1 cellular context compared by ENCODE assay signal in the genomic region with DNA sequence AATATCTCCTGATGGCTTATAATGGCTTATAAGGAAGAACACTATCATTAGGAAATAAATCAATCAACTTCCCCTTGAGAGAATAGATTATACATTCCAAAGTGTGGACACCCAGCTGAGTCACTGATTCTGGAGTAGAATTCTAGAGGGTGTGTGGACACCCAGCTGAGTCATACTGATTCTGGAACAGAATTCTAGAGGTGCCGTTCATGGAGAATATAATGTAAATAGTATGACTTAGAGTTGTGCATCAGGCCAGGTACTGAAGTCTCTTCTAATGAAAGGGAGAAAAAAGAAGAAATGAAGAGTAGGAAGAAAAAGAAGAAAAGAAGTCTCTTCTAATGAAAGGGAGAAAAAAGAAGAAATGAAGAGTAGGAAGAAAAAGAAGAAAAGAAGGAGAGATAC.
TF ChIP-seq lines count a peak whose summit lies in the region.

No MANE protein-coding gene starts in this region.

TF ChIP-seq in K562, 482 proteins besides CTCF, POLR2A, EP300 and RAD21 (continued from another document and continues in another):
- TF ChIP-seq, protein P1, sequence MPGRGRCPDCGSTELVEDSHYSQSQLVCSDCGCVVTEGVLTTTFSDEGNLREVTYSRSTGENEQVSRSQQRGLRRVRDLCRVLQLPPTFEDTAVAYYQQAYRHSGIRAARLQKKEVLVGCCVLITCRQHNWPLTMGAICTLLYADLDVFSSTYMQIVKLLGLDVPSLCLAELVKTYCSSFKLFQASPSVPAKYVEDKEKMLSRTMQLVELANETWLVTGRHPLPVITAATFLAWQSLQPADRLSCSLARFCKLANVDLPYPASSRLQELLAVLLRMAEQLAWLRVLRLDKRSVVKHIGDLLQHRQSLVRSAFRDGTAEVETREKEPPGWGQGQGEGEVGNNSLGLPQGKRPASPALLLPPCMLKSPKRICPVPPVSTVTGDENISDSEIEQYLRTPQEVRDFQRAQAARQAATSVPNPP (IDR thresholded peaks at IDR 0.05; ENCODE audit: borderline replicate concordance, insufficient read depth, insufficient read length): no peak
- TF ChIP-seq HNRNPUL1 (IDR thresholded peaks at IDR 0.05; ENCODE audit: low read length) (no peak), MEIS2 (IDR thresholded peaks at IDR 0.05; ENCODE audit: partially characterized antibody) (peak; percentile 96), ZEB2 (IDR thresholded peaks at IDR 0.05) (peak; percentile 85), CHD4 (IDR thresholded peaks at IDR 0.05; ENCODE audit: insufficient read depth, insufficient replicate concordance, low read depth, low read length, poor library complexity, severe bottlenecking) (no peak), FOXA1 (IDR thresholded peaks at IDR 0.05; ENCODE audit: borderline replicate concordance) (no peak), PHF20 (IDR thresholded peaks at IDR 0.05; ENCODE audit: partially characterized antibody) (no peak), CC2D1A (IDR thresholded peaks at IDR 0.05) (no peak), ATF7 (IDR thresholded peaks at IDR 0.05) (peak; percentile 53; the same call in 1 of the 2 replicates), ZNF644 (tag; IDR thresholded peaks at IDR 0.05; ENCODE audit: low read depth) (no peak), C11orf30 (IDR thresholded peaks at IDR 0.05; ENCODE audit: low read depth) (peak; percentile 77), CHCHD3 (CRISPR knock-in tag; IDR thresholded peaks at IDR 0.05) (no peak), ZNF316 (IDR thresholded peaks at IDR 0.05) (peak; percentile 86), OTX1 (CRISPR knock-in tag; IDR thresholded peaks at IDR 0.05) (no peak), SRSF1 (IDR thresholded peaks at IDR 0.05; ENCODE audit: low read depth, low read length) (no peak), SRSF9 (IDR thresholded peaks at IDR 0.05; ENCODE audit: borderline replicate concordance, low read depth, low read length) (no peak), RBFOX2 (IDR thresholded peaks at IDR 0.05; ENCODE audit: low read depth, low read length) (no peak), KDM5B (IDR thresholded peaks at IDR 0.05; ENCODE audit: insufficient replicate concordance, low read depth, low read length) (no peak), CBX3 (IDR thresholded peaks at IDR 0.05; ENCODE audit: borderline replicate concordance in 1 of 2, low read length in 2 of 2) (peak in 1 of 2 experiments; percentile 24; a peak in 1 of 3 replicates), ZNF134 (CRISPR knock-in tag; conservative IDR thresholded peaks at IDR 0.05) (no peak), NBN (IDR thresholded peaks at IDR 0.05; ENCODE audit: low read depth) (peak; percentile 70; the same call in 1 of the 2 replicates), ZNF354B (CRISPR knock-in tag; IDR thresholded peaks at IDR 0.05) (no peak), ZNF507 (tag; conservative IDR thresholded peaks at IDR 0.05) (no peak), LEF1 (IDR thresholded peaks at IDR 0.05) (peak; percentile 52; the same call in 1 of the 2 replicates), POLR3A (IDR thresholded peaks at IDR 0.05; ENCODE audit: borderline replicate concordance, extremely low read depth, insufficient read depth, insufficient read length) (no peak), FOXJ3 (CRISPR knock-in tag; IDR thresholded peaks at IDR 0.05) (no peak), SMAD4 (CRISPR knock-in tag; conservative IDR thresholded peaks at IDR 0.05) (no peak), ZNF668 (CRISPR knock-in tag; IDR thresholded peaks at IDR 0.05) (no peak), PHB (CRISPR knock-in tag; IDR thresholded peaks at IDR 0.05) (no peak), STAT5A (IDR thresholded peaks at IDR 0.05; ENCODE audit: borderline replicate concordance, low read length) (peak; percentile 44; the same call in 1 of the 2 replicates), RBM17 (IDR thresholded peaks at IDR 0.05; ENCODE audit: borderline replicate concordance, low read depth, low read length) (no peak)
- TF ChIP-seq, protein P2, sequence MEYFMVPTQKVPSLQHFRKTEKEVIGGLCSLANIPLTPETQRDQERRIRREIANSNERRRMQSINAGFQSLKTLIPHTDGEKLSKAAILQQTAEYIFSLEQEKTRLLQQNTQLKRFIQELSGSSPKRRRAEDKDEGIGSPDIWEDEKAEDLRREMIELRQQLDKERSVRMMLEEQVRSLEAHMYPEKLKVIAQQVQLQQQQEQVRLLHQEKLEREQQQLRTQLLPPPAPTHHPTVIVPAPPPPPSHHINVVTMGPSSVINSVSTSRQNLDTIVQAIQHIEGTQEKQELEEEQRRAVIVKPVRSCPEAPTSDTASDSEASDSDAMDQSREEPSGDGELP (CRISPR knock-in tag; IDR thresholded peaks at IDR 0.05; ENCODE audit: borderline replicate concordance): no peak; the same call in 1 of the 2 replicates
- TF ChIP-seq, protein P3, sequence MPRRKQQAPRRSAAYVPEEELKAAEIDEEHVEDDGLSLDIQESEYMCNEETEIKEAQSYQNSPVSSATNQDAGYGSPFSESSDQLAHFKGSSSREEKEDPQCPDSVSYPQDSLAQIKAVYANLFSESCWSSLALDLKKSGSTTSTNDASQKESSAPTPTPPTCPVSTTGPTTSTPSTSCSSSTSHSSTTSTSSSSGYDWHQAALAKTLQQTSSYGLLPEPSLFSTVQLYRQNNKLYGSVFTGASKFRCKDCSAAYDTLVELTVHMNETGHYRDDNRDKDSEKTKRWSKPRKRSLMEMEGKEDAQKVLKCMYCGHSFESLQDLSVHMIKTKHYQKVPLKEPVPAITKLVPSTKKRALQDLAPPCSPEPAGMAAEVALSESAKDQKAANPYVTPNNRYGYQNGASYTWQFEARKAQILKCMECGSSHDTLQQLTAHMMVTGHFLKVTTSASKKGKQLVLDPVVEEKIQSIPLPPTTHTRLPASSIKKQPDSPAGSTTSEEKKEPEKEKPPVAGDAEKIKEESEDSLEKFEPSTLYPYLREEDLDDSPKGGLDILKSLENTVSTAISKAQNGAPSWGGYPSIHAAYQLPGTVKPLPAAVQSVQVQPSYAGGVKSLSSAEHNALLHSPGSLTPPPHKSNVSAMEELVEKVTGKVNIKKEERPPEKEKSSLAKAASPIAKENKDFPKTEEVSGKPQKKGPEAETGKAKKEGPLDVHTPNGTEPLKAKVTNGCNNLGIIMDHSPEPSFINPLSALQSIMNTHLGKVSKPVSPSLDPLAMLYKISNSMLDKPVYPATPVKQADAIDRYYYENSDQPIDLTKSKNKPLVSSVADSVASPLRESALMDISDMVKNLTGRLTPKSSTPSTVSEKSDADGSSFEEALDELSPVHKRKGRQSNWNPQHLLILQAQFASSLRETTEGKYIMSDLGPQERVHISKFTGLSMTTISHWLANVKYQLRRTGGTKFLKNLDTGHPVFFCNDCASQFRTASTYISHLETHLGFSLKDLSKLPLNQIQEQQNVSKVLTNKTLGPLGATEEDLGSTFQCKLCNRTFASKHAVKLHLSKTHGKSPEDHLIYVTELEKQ (CRISPR knock-in tag; IDR thresholded peaks at IDR 0.05): no peak
- TF ChIP-seq, protein P4, sequence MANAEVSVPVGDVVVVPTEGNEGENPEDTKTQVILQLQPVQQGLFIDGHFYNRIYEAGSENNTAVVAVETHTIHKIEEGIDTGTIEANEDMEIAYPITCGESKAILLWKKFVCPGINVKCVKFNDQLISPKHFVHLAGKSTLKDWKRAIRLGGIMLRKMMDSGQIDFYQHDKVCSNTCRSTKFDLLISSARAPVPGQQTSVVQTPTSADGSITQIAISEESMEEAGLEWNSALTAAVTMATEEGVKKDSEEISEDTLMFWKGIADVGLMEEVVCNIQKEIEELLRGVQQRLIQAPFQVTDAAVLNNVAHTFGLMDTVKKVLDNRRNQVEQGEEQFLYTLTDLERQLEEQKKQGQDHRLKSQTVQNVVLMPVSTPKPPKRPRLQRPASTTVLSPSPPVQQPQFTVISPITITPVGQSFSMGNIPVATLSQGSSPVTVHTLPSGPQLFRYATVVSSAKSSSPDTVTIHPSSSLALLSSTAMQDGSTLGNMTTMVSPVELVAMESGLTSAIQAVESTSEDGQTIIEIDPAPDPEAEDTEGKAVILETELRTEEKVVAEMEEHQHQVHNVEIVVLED (CRISPR knock-in tag; IDR thresholded peaks at IDR 0.05): no peak
- TF ChIP-seq, protein P5, sequence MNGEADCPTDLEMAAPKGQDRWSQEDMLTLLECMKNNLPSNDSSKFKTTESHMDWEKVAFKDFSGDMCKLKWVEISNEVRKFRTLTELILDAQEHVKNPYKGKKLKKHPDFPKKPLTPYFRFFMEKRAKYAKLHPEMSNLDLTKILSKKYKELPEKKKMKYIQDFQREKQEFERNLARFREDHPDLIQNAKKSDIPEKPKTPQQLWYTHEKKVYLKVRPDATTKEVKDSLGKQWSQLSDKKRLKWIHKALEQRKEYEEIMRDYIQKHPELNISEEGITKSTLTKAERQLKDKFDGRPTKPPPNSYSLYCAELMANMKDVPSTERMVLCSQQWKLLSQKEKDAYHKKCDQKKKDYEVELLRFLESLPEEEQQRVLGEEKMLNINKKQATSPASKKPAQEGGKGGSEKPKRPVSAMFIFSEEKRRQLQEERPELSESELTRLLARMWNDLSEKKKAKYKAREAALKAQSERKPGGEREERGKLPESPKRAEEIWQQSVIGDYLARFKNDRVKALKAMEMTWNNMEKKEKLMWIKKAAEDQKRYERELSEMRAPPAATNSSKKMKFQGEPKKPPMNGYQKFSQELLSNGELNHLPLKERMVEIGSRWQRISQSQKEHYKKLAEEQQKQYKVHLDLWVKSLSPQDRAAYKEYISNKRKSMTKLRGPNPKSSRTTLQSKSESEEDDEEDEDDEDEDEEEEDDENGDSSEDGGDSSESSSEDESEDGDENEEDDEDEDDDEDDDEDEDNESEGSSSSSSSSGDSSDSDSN (IDR thresholded peaks at IDR 0.05; ENCODE audit: borderline replicate concordance in 1 of 2, low read depth in 2 of 2, low read length in 2 of 2): no peak
- TF ChIP-seq, protein P6, sequence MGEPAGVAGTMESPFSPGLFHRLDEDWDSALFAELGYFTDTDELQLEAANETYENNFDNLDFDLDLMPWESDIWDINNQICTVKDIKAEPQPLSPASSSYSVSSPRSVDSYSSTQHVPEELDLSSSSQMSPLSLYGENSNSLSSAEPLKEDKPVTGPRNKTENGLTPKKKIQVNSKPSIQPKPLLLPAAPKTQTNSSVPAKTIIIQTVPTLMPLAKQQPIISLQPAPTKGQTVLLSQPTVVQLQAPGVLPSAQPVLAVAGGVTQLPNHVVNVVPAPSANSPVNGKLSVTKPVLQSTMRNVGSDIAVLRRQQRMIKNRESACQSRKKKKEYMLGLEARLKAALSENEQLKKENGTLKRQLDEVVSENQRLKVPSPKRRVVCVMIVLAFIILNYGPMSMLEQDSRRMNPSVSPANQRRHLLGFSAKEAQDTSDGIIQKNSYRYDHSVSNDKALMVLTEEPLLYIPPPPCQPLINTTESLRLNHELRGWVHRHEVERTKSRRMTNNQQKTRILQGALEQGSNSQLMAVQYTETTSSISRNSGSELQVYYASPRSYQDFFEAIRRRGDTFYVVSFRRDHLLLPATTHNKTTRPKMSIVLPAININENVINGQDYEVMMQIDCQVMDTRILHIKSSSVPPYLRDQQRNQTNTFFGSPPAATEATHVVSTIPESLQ (CRISPR knock-in tag; IDR thresholded peaks at IDR 0.05): no peak
- TF ChIP-seq, protein P7, sequence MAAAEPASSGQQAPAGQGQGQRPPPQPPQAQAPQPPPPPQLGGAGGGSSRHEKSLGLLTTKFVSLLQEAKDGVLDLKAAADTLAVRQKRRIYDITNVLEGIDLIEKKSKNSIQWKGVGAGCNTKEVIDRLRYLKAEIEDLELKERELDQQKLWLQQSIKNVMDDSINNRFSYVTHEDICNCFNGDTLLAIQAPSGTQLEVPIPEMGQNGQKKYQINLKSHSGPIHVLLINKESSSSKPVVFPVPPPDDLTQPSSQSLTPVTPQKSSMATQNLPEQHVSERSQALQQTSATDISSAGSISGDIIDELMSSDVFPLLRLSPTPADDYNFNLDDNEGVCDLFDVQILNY (CRISPR knock-in tag; IDR thresholded peaks at IDR 0.05): no peak
- TF ChIP-seq, protein P8, sequence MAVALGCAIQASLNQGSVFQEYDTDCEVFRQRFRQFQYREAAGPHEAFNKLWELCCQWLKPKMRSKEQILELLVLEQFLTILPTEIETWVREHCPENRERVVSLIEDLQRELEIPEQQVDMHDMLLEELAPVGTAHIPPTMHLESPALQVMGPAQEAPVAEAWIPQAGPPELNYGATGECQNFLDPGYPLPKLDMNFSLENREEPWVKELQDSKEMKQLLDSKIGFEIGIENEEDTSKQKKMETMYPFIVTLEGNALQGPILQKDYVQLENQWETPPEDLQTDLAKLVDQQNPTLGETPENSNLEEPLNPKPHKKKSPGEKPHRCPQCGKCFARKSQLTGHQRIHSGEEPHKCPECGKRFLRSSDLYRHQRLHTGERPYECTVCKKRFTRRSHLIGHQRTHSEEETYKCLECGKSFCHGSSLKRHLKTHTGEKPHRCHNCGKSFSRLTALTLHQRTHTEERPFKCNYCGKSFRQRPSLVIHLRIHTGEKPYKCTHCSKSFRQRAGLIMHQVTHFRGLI (CRISPR knock-in tag; IDR thresholded peaks at IDR 0.05): no peak
- TF ChIP-seq, protein P9, sequence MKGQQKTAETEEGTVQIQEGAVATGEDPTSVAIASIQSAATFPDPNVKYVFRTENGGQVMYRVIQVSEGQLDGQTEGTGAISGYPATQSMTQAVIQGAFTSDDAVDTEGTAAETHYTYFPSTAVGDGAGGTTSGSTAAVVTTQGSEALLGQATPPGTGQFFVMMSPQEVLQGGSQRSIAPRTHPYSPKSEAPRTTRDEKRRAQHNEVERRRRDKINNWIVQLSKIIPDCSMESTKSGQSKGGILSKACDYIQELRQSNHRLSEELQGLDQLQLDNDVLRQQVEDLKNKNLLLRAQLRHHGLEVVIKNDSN (CRISPR knock-in tag; IDR thresholded peaks at IDR 0.05): no peak
- TF ChIP-seq, protein P10, sequence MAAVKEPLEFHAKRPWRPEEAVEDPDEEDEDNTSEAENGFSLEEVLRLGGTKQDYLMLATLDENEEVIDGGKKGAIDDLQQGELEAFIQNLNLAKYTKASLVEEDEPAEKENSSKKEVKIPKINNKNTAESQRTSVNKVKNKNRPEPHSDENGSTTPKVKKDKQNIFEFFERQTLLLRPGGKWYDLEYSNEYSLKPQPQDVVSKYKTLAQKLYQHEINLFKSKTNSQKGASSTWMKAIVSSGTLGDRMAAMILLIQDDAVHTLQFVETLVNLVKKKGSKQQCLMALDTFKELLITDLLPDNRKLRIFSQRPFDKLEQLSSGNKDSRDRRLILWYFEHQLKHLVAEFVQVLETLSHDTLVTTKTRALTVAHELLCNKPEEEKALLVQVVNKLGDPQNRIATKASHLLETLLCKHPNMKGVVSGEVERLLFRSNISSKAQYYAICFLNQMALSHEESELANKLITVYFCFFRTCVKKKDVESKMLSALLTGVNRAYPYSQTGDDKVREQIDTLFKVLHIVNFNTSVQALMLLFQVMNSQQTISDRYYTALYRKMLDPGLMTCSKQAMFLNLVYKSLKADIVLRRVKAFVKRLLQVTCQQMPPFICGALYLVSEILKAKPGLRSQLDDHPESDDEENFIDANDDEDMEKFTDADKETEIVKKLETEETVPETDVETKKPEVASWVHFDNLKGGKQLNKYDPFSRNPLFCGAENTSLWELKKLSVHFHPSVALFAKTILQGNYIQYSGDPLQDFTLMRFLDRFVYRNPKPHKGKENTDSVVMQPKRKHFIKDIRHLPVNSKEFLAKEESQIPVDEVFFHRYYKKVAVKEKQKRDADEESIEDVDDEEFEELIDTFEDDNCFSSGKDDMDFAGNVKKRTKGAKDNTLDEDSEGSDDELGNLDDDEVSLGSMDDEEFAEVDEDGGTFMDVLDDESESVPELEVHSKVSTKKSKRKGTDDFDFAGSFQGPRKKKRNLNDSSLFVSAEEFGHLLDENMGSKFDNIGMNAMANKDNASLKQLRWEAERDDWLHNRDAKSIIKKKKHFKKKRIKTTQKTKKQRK (IDR thresholded peaks at IDR 0.05; ENCODE audit: borderline replicate concordance, low read depth, low read length): no peak
- TF ChIP-seq, protein P11, sequence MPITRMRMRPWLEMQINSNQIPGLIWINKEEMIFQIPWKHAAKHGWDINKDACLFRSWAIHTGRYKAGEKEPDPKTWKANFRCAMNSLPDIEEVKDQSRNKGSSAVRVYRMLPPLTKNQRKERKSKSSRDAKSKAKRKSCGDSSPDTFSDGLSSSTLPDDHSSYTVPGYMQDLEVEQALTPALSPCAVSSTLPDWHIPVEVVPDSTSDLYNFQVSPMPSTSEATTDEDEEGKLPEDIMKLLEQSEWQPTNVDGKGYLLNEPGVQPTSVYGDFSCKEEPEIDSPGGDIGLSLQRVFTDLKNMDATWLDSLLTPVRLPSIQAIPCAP (CRISPR knock-in tag; IDR thresholded peaks at IDR 0.05; ENCODE audit: borderline replicate concordance): no peak
